ENCODE assay signal across 9 cellular contexts in genomic region chr15:60006203-60006782, GRCh38. TPM values are rescaled to one million over a fixed set of nuclear protein-coding genes. Genes with fewer than 3 reads are reported as not detected.
DNase-seq lines count a peak whose midpoint lies in the region; ATAC-seq, FAIRE-seq and TF ChIP-seq lines count a peak whose summit lies in the region.
"Had no signal": no experiment of that assay in that cellular context is flagged by ENCODE, and none has a peak within 500 bp of the region (broad histone marks: within the 10 kb centered on the region; RNA-seq: fewer than 3 reads in every experiment).

No MANE protein-coding gene starts in this region.

- H4K91ac ChIP-seq in H1 (replicated peaks; ENCODE audit: insufficient read length, low read length), result no peak overlapping the region

- H3K4me3 ChIP-seq in AG09309 (ENCODE audit: control insufficient read depth, low read depth, low read length), result peak overlapping the region; percentile 47
- H3K4me3 ChIP-seq in H1 (ENCODE audit: extremely low read depth in 1 of 4, insufficient read depth in 2 of 4, low read depth in 3 of 4, low read length in 4 of 4), result peak overlapping the region; percentile 54 to 74 (median 62)
- peak overlapping the region in 3 of 4 donors; percentile 37 to 50 (median 40) for H3K4me3 ChIP-seq in tibial nerve

- H3K56ac ChIP-seq in H1 (replicated peaks; ENCODE audit: insufficient read length, low read depth, low read length), result peak overlapping the region; percentile 10

- H3K27ac ChIP-seq in H1 (ENCODE audit: low read depth, low read length), result no peak overlapping the region
- H3K27ac ChIP-seq in tibial nerve, result no peak overlapping the region

- peak overlapping the region; percentile 72 to 93 for H3K27ac Mint-ChIP-seq in natural killer cell

- no peak for TF ChIP-seq CTCF in AG09309 (IDR thresholded peaks at IDR 0.05; ENCODE audit: control insufficient read depth, insufficient read depth, low read depth, low read length, missing control alignments)
- no peak for TF ChIP-seq CTCF in H1 (IDR thresholded peaks at IDR 0.05; ENCODE audit: control extremely low read depth in 1 of 3, insufficient read depth in 1 of 3, low read depth in 1 of 3, low read length in 3 of 3)
- TF ChIP-seq CTCF in natural killer cell (IDR thresholded peaks at IDR 0.05), result no peak
- no peak for TF ChIP-seq CTCF in tibial nerve (IDR thresholded peaks at IDR 0.05)

- H2BK15ac ChIP-seq in H1 (ENCODE audit: low read length), result no peak overlapping the region

- ATAC-seq in GM19395 (IDR thresholded peaks at IDR 0.05; ENCODE audit: unreplicated experiment), result peak; percentile 65
- peak; percentile 67 to 72 (median 70) for ATAC-seq in natural killer cell

- H3K4me1 ChIP-seq in H1 (replicated peaks in 1 of 4; ENCODE audit: control insufficient read depth in 3 of 4, insufficient read depth in 4 of 4, low read length in 3 of 4), result peaks cover 16 to 39% (median 26%) of the 10 kb centered on the region in 4 experiments
- peaks cover 0 to 44% (median 25%) of the 10 kb centered on the region in 4 donors for H3K4me1 ChIP-seq in tibial nerve

- H3K36me3 ChIP-seq in H1 (ENCODE audit: control insufficient read depth in 2 of 4, insufficient read depth in 4 of 4, low read length in 3 of 4) (peaks cover 0 to 4% (median 0%) of the 10 kb centered on the region in 4 experiments; a peak in 2 of 8 replicates), tibial nerve (no peaks in the 10 kb centered on the region)

- intact Hi-C loops in natural killer cell (cut with micrococcal nuclease), result no loop called here

- H3K23me2 ChIP-seq in H1 (ENCODE audit: low read depth, low read length), result peaks cover 29% of the 10 kb centered on the region

- H3K9me3 Mint-ChIP-seq in natural killer cell, result no peaks in the 10 kb centered on the region

- FAIRE-seq in H1 (lab: Jason Lieb, UNC), result peak; percentile 87

- peak overlapping the region; percentile 66; the same call in 1 of the 2 replicates for H2BK5ac ChIP-seq in H1 (ENCODE audit: low read depth, low read length)

- no peak overlapping the region for H3K14ac ChIP-seq in H1 (ENCODE audit: insufficient read length)

- H3K79me2 ChIP-seq in H1 (ENCODE audit: control insufficient read depth in 1 of 2, insufficient read depth in 2 of 2, low read length in 2 of 2), result peaks cover 0 to 11% of the 10 kb centered on the region in 2 experiments; a peak in 1 of 4 replicates

- H4K5ac ChIP-seq in H1 (ENCODE audit: insufficient read length, low read depth, low read length), result peak overlapping the region; percentile 35

- H3K27me3 ChIP-seq in H1 (replicated peaks in 1 of 4; ENCODE audit: control insufficient read depth in 3 of 4, extremely low read depth in 1 of 4, insufficient read depth in 3 of 4, low read length in 3 of 4), result peaks cover 24 to 45% (median 40%) of the 10 kb centered on the region in 4 experiments; a peak in 6 of 7 replicates
- H3K27me3 ChIP-seq in tibial nerve, result peaks cover 21 to 100% of the 10 kb centered on the region in 2 donors

- TF ChIP-seq POLR2A in H1 (IDR thresholded peaks at IDR 0.05; ENCODE audit: control extremely low read depth in 1 of 2, low read depth in 2 of 2, low read length in 2 of 2) (no peak), tibial nerve (IDR thresholded peaks at IDR 0.05) (no peak)

- H3K23ac ChIP-seq in H1 (ENCODE audit: insufficient read length), result no peak overlapping the region

- POLR2A ChIA-PET in H1 (lab: Charles Lee; ENCODE audit: partially characterized antibody), result interaction anchor here (1.6 kb wide), 1 partner anchor 9 kb away, joined by 3 read pairs; no protein-coding TSS in a partner anchor

- no peaks in the 10 kb centered on the region for H3K36me3 Mint-ChIP-seq in natural killer cell

- no peak overlapping the region; a peak in 1 of 7 replicates for H3K9ac ChIP-seq in H1 (replicated peaks in 1 of 4; ENCODE audit: extremely low read depth in 1 of 4, low read depth in 3 of 4, low read length in 3 of 4)

- no peak overlapping the region for H2BK120ac ChIP-seq in H1 (replicated peaks; ENCODE audit: low read depth, low read length)

- CTCF ChIA-PET in H1 (lab: Charles Lee; ENCODE audit: partially characterized antibody), result interaction anchor here (1.0 to 1.7 kb wide), 5 partner anchors 9 to 122 kb away, joined by 3 to 7 read pairs (median 4); no protein-coding TSS in a partner anchor

- WGBS in H1 (ENCODE audit: extremely low coverage in 1 of 2, insufficient coverage in 1 of 2, insufficient read length in 1 of 2, insufficient replicate concordance in 2 of 2, low coverage in 1 of 2, low lambda C conversion rate in 2 of 2, missing lambda C conversion rate in 1 of 2), 2 experiments, result 0% methylated on average over 21 of the region's 32 CpGs; no CpG with 5 or more reads in 1 of the 2 experiments
- WGBS in tibial nerve, 2 donors, result 1 to 2% methylated on average over 28 to 31 of the region's 32 CpGs

- no peaks in the 10 kb centered on the region for H3K79me1 ChIP-seq in H1 (ENCODE audit: low read depth, low read length)

- peak overlapping the region; percentile 28 for H3K4ac ChIP-seq in H1 (replicated peaks; ENCODE audit: insufficient read length, low read depth, low read length)

- H3K4me2 ChIP-seq in H1 (ENCODE audit: insufficient read depth in 1 of 2, low read depth in 2 of 2, low read length in 2 of 2), result peak overlapping the region; percentile 98 to 100

- H3K4me1 Mint-ChIP-seq in natural killer cell, result peaks cover 24 to 47% of the 10 kb centered on the region in 2 donors

- peak overlapping the region; percentile 96 for H3K4me3 Mint-ChIP-seq in natural killer cell

- H2AK5ac ChIP-seq in H1 (ENCODE audit: low read depth, low read length), result no peak overlapping the region

- H3K9me3 ChIP-seq in H1 (ENCODE audit: insufficient read depth in 2 of 2, low read depth in 1 of 2, low read length in 1 of 2) (no peaks in the 10 kb centered on the region; a peak in 1 of 4 replicates), tibial nerve (no peaks in the 10 kb centered on the region)

- peak overlapping the region; percentile 34; the same call in 1 of the 2 replicates for H2AFZ ChIP-seq in H1 (ENCODE audit: low read length)

- H3K18ac ChIP-seq in H1 (ENCODE audit: extremely low read depth, low read length), result peak overlapping the region; percentile 81

- no peak for DNase-seq in AG09309 (ENCODE audit: low read depth)
- DNase-seq in LHCN-M2 (ENCODE audit: low read depth), result peak; percentile 25
- DNase-seq in activated CD4-positive, alpha-beta T cell treated with anti-CD3 and anti-CD28 coated beads for 48 hours, result peak; percentile 75
- DNase-seq in H1 (ENCODE audit: low read depth in 1 of 2, low spot score in 2 of 2), result peak in 1 of 2 experiments; percentile 85
- DNase-seq in natural killer cell, result peak; percentile 43
- no peak for DNase-seq in tibial nerve (ENCODE audit: low spot score in 2 of 2)
- DNase-seq in NCI-H1694 (lab: John Stamatoyannopoulos, UW), result no peak

- no peak overlapping the region for H2BK12ac ChIP-seq in H1 (ENCODE audit: low read depth, low read length)

- no peak overlapping the region for H2BK20ac ChIP-seq in H1 (ENCODE audit: low read length)

- TF ChIP-seq EP300 in H1 (IDR thresholded peaks at IDR 0.05; ENCODE audit: borderline replicate concordance in 1 of 2, low read depth in 2 of 2, low read length in 2 of 2) (no peak), tibial nerve (IDR thresholded peaks at IDR 0.05) (no peak)

- peaks cover 78 to 86% of the 10 kb centered on the region in 2 donors for H3K27me3 Mint-ChIP-seq in natural killer cell (ENCODE audit: low read depth in 2 of 2)

- peaks cover 0 to 3% of the 10 kb centered on the region in 2 experiments for H4K20me1 ChIP-seq in H1 (replicated peaks in 1 of 2; ENCODE audit: control insufficient read depth in 1 of 2, insufficient read depth in 2 of 2, low read length in 2 of 2)

- peak overlapping the region; percentile 87 for H4K8ac ChIP-seq in H1 (ENCODE audit: extremely low read depth, insufficient read depth, low read length)

- TF ChIP-seq RAD21 in H1 (IDR thresholded peaks at IDR 0.05 in 1 of 2, conservative IDR thresholded peaks at IDR 0.05 in 1 of 2; ENCODE audit: low read depth in 2 of 2, low read length in 2 of 2), result peak; percentile 12 to 13; a peak in 2 of 4 replicates

TF ChIP-seq in H1, 55 proteins besides CTCF, POLR2A, EP300 and RAD21 (continues in another document):
- TF ChIP-seq E2F6 (IDR thresholded peaks at IDR 0.05), result no peak
- TF ChIP-seq POLR2AphosphoS5 (IDR thresholded peaks at IDR 0.05; ENCODE audit: low read depth, low read length), result no peak
- no peak for TF ChIP-seq TEAD4 (IDR thresholded peaks at IDR 0.05; ENCODE audit: low read depth, low read length)
- TF ChIP-seq ASH2L (IDR thresholded peaks at IDR 0.05; ENCODE audit: low read length), result peak; percentile 55
- TF ChIP-seq EGR1 (IDR thresholded peaks at IDR 0.05; ENCODE audit: borderline replicate concordance, low read depth, low read length), result no peak
- TF ChIP-seq TBP (IDR thresholded peaks at IDR 0.05; ENCODE audit: low read depth, low read length), result peak; percentile 58; the same call in 1 of the 2 replicates
- no peak; the same call in 1 of the 2 replicates for TF ChIP-seq CHD1 (IDR thresholded peaks at IDR 0.05; ENCODE audit: low read depth, low read length)
- no peak for TF ChIP-seq EZH2 (IDR thresholded peaks at IDR 0.05; ENCODE audit: low read depth, low read length, severe bottlenecking)
- no peak for TF ChIP-seq SIX5 (IDR thresholded peaks at IDR 0.05; ENCODE audit: low read depth, low read length)
- TF ChIP-seq TCF12 (IDR thresholded peaks at IDR 0.05; ENCODE audit: low read depth, low read length), result no peak
- no peak for TF ChIP-seq MAX (IDR thresholded peaks at IDR 0.05)
- TF ChIP-seq CREB1 (IDR thresholded peaks at IDR 0.05), result no peak
- TF ChIP-seq MAFK (IDR thresholded peaks at IDR 0.05; ENCODE audit: low read depth, low read length), result no peak

RNA-seq across cellular contexts. Expression of gene FOXB1, which starts 2.2 kb away (rescaled TPM):
- not detected in 2 replicates for total RNA-seq in LHCN-M2 (2014; rRNA removed)
- not detected for polyA plus RNA-seq in LHCN-M2 (2012)
- 1.5 and 2.1 TPM in 2 replicates for total RNA-seq in H1 (2021; fragmentation: NEBNext Ultra II Directional; extraction: Animal tissue kit (Norgen Biotek cat#: 25700))
- polyA plus RNA-seq in H1 (2011; rRNA removed), result 0.92 and 2.7 TPM in 2 replicates
- 1.1 TPM for polyA plus RNA-seq in H1 (2011; cell fraction: cytosol; rRNA removed)
- polyA plus RNA-seq in H1 (2011; cell fraction: nucleus; rRNA removed), result 1.4 TPM
- polyA plus RNA-seq in H1 (2012, experiment 1 of 2), result 0.98 to 1.2 TPM (median 1.0 TPM) in 4 replicates
- 0.89 TPM for polyA plus RNA-seq in H1 (2012, experiment 2 of 2)
- 2.1 TPM for polyA plus RNA-seq in H1 (2013, experiment 1 of 2)
- 1.8 TPM for polyA plus RNA-seq in H1 (2013, experiment 2 of 2)
- 0.05 and 0.41 TPM in 2 replicates for polyA minus RNA-seq in H1 (2011; rRNA and poly(A)+ RNA removed)
- 0.95 TPM for polyA minus RNA-seq in H1 (2011; cell fraction: cytosol; rRNA and poly(A)+ RNA removed)
- 1.6 TPM for polyA minus RNA-seq in H1 (2011; cell fraction: nucleus; rRNA and poly(A)+ RNA removed)
- total RNA-seq in natural killer cell, result not detected
- not detected for total RNA-seq in tibial nerve
- total RNA-seq: temporal lobe had no signal

Comparison
In these comparisons a context has a peak if more than half of its experiments do, and no peak if none do; other contexts are left out.
1. DNase-seq: peak in LHCN-M2 (single experiment), activated CD4-positive, alpha-beta T cell treated with anti-CD3 and anti-CD28 coated beads for 48 hours (single experiment) and natural killer cell (single experiment); none in AG09309 (single experiment), tibial nerve (0 of 2) and NCI-H1694 (single experiment).
2. Peak in every context shown above with its lines, with median percentiles within 50 percentile points of each other: H3K4me3 ChIP-seq.